ENCODE assay signal across 13 cellular contexts in the genomic region with DNA sequence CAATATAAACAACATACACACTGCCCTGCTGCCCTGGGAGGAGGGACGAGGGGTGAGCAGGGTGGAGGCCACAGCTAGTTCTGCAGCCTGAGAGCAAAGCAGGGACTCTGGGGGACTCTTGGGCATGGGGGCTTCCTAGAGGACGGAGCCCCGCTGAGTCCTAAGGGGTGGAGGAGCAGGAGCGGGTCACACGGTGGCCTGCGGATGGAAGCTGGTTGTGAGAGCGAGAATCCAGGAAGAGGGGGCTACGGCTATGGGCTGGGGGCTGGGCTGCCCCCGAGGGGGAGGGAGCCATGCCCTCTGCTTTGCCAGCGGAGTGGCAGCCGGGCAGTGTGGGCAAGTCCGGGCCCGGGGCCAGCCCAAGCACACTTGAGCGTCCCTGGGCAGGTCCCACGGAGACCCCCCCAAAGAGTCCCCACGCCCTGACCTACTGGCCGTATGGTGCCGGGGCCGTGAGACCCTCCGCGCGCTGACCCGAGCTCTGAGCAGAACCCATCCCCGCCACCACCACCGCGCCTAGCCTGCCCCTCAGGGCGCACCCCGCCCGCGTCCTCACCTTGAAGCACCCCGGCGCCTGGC. TPM values are rescaled to one million over a fixed set of nuclear protein-coding genes. Genes with fewer than 3 reads are reported as not detected.
A peak's percentile ranks its signal among the peaks of the same experiment; 100 is the strongest.
DNase-seq lines count a peak whose midpoint lies in the region; ATAC-seq and TF ChIP-seq lines count a peak whose summit lies in the region.
"Had no signal": no experiment of that assay in that cellular context is flagged by ENCODE, and none has a peak within 500 bp of the region (broad histone marks: within the 10 kb centered on the region; RNA-seq: fewer than 3 reads in every experiment).

No MANE protein-coding gene starts in this region.

- no peak for ATAC-seq in HG03280 (IDR thresholded peaks at IDR 0.05; ENCODE audit: unreplicated experiment)
- ATAC-seq in GM19397 (IDR thresholded peaks at IDR 0.05; ENCODE audit: unreplicated experiment) = no peak
- ATAC-seq: activated T-helper 17 cell treated with anti-CD3 and anti-CD28 coated beads, Interleukin-2, amount 50 U/mL, for 72 hours; effector memory CD8-positive, alpha-beta T cell had no signal

- H4K20me1 ChIP-seq in smooth muscle cell (ENCODE audit: low read depth) = no peaks in the 10 kb centered on the region

- intact Hi-C loops in colonic mucosa (cut with DNase I) (loop anchor here (10.0 kb wide), 1 partner anchor 403 kb away; no protein-coding TSS in a partner anchor), lower leg skin (cut with DNase I; ENCODE audit: low total_unique reads) (no loop called here)

- H3F3A ChIP-seq in smooth muscle cell (ENCODE audit: low read depth) = no peaks in the 10 kb centered on the region

- H3K4me3 ChIP-seq in HFF-Myc (replicated peaks; ENCODE audit: low read depth, low read length) = peak overlapping the region; percentile 94
- H3K4me3 ChIP-seq in colonic mucosa = peak overlapping the region; percentile 35
- peak overlapping the region; percentile 20 for H3K4me3 ChIP-seq in lower leg skin (ENCODE audit: low read depth, poor library complexity, severe bottlenecking)
- peak overlapping the region; percentile 56 for H3K4me3 ChIP-seq in smooth muscle cell

- peak overlapping the region; percentile 90 for H2AFZ ChIP-seq in smooth muscle cell (ENCODE audit: low read depth)

- DNase-seq in HFF-Myc (ENCODE audit: extremely low read depth, low read depth) (no peak), colonic mucosa (no peak), lower leg skin (ENCODE audit: low spot score in 2 of 2) (no peak), smooth muscle cell (lab: John Stamatoyannopoulos, UW; ENCODE audit: unreplicated experiment) (no peak), hepatic stellate cell (ENCODE audit: low spot score) (no peak)
- DNase-seq in activated CD4-positive, alpha-beta T cell treated with anti-CD3 and anti-CD28 coated beads, Interleukin-2, amount 50 U/mL, for 48 hours = no peak
- DNase-seq: effector memory CD8-positive, alpha-beta T cell; NCI-H1092 treated with DMSO at 0.1 percent for 48 hours; stimulated activated CD4-positive, alpha-beta T cell treated with anti-CD3 and anti-CD28 coated beads, Interleukin-15, amount 100 ng/mL, for 24 hours had no signal

- no peaks in the 10 kb centered on the region for H3K79me2 ChIP-seq in smooth muscle cell (ENCODE audit: low read depth)

- TF ChIP-seq CTCF in HFF-Myc (IDR thresholded peaks at IDR 0.05; ENCODE audit: low read depth, low read length, missing control alignments) = no peak
- TF ChIP-seq CTCF in colonic mucosa (IDR thresholded peaks at IDR 0.05) = no peak
- no peak for TF ChIP-seq CTCF in lower leg skin (IDR thresholded peaks at IDR 0.05)
- no peak for TF ChIP-seq CTCF in smooth muscle cell (IDR thresholded peaks at IDR 0.05; ENCODE audit: borderline replicate concordance, insufficient read depth, poor library complexity, severe bottlenecking)

- 14 to 28% methylated on average over 12 to 30 of the region's 32 CpGs for WGBS in lower leg skin, 2 donors
- 21% methylated on average over 31 of the region's 32 CpGs for WGBS in smooth muscle cell (ENCODE audit: low lambda C conversion rate)

- H3K27me3 ChIP-seq in colonic mucosa (peaks cover 20% of the 10 kb centered on the region), smooth muscle cell (ENCODE audit: low read depth) (peaks cover 4% of the 10 kb centered on the region)

- peak overlapping the region; percentile 23 to 55 for H3K9ac ChIP-seq in colonic mucosa (ENCODE audit: low read depth in 2 of 2, low read length in 2 of 2)
- no peak overlapping the region for H3K9ac ChIP-seq in smooth muscle cell (ENCODE audit: low read depth)

- H3K27ac ChIP-seq in colonic mucosa (peak overlapping the region; percentile 53), smooth muscle cell (ENCODE audit: low read depth) (no peak overlapping the region)

- H3K9me3 ChIP-seq in colonic mucosa (no peaks in the 10 kb centered on the region), smooth muscle cell (replicated peaks; ENCODE audit: low read depth) (no peaks in the 10 kb centered on the region)

- TF ChIP-seq POLR2A in lower leg skin (IDR thresholded peaks at IDR 0.05) = no peak

- H3K36me3 ChIP-seq in colonic mucosa (no peaks in the 10 kb centered on the region), smooth muscle cell (ENCODE audit: low read depth) (no peaks in the 10 kb centered on the region)

- H3K4me1 ChIP-seq in colonic mucosa = no peaks in the 10 kb centered on the region
- peaks cover 8% of the 10 kb centered on the region for H3K4me1 ChIP-seq in smooth muscle cell (ENCODE audit: low read depth)

- peak overlapping the region; percentile 90 for H3K4me2 ChIP-seq in smooth muscle cell

RNA-seq across cellular contexts. Expression of gene ADAM33, which starts 0.4 kb away (rescaled TPM):
- 1 to 10 TPM; 6.7 to 8.1 TPM for total RNA-seq in colonic mucosa
- 10 to 100 TPM in 2 of 4 donors, 1 to 10 TPM in 2; 8.0 to 13.7 (median 11.1) TPM for total RNA-seq in lower leg skin
- 5.1 and 8.0 TPM in 2 replicates for total RNA-seq in smooth muscle cell
- polyA plus RNA-seq in smooth muscle cell = 5.8 and 7.4 TPM in 2 replicates
- total RNA-seq: activated T-helper 17 cell treated with anti-CD3 and anti-CD28 coated beads, Interleukin-2, amount 50 U/mL, for 72 hours had no signal

RNA-seq across cellular contexts. Expression of gene GFRA4, which starts 18.2 kb away (rescaled TPM):
- total RNA-seq in colonic mucosa = not detected
- total RNA-seq in lower leg skin = not detected
- not detected in 2 replicates for total RNA-seq in smooth muscle cell
- not detected in 2 replicates for polyA plus RNA-seq in smooth muscle cell
- total RNA-seq: activated T-helper 17 cell treated with anti-CD3 and anti-CD28 coated beads, Interleukin-2, amount 50 U/mL, for 72 hours; temporal lobe had no signal

RNA-seq across cellular contexts. Expression of gene SIGLEC1, which starts 31.0 kb away (rescaled TPM):
- total RNA-seq in colonic mucosa (1 to 10 TPM; 2.5 to 4.6 TPM), lower leg skin (1 to 10 TPM in 3 of 4 donors, under 1 TPM in 1; 0.42 to 2.9 (median 1.0) TPM), smooth muscle cell (not detected in 2 replicates)
- polyA plus RNA-seq in smooth muscle cell = not detected in 2 replicates
- total RNA-seq: activated T-helper 17 cell treated with anti-CD3 and anti-CD28 coated beads, Interleukin-2, amount 50 U/mL, for 72 hours had no signal

RNA-seq across cellular contexts. Expression of gene HSPA12B, which starts 51.0 kb away (rescaled TPM):
- 1 to 10 TPM; 1.5 to 1.7 TPM for total RNA-seq in colonic mucosa
- 1 to 10 TPM; 4.0 to 6.0 (median 5.7) TPM for total RNA-seq in lower leg skin
- total RNA-seq in smooth muscle cell = 0.04 and 0.40 TPM in 2 replicates
- polyA plus RNA-seq in smooth muscle cell = 0.72 and 1.0 TPM in 2 replicates
- total RNA-seq: activated T-helper 17 cell treated with anti-CD3 and anti-CD28 coated beads, Interleukin-2, amount 50 U/mL, for 72 hours had no signal

Comparison
In these comparisons a context has a peak if more than half of its experiments do, and no peak if none do; other contexts are left out.
1. H3K4me3 ChIP-seq: peak in every context shown above with its lines; median percentile 94 in HFF-Myc; 56 in smooth muscle cell; 35 in colonic mucosa; 20 in lower leg skin.